11 cellular contexts compared by ENCODE assay signal in the genomic region with DNA sequence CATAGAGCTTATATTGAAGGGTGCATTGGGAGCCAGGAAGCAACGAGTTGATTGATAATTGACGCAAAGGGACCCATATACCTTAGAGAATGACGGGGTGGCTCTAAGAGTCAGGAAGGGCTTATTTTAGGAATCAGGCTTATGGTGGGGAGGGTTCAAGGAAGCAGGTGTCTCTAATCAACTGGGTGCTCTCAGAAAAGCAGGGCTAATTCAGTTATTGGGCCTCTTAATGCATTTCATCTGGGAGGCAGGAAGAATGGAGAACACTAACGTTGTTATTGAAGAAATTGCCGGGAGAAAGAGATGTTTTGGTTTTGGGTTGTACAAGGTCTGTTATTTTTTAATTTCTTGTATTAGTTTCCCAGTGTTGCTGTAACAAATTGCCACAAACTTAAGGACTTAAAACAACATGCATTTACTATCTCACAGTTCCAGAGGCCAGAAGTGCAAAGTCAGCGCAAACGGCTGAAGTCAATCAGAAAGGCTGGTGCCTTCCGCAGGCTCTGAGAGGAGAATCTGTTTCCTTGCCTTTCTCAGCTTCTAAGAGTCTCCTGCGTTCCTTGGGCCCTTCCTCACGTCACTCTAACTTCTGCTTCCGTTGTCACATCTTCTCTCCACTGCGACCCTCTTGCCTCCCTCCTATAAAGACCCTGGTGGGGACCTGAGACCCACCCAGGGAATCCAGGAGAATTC.
DNase-seq lines count a peak whose midpoint lies in the region; ATAC-seq, FAIRE-seq and TF ChIP-seq lines count a peak whose summit lies in the region.
"Had no signal": no experiment of that assay in that cellular context is flagged by ENCODE, and none has a peak within 500 bp of the region (broad histone marks: within the 10 kb centered on the region; RNA-seq: fewer than 3 reads in every experiment).

No MANE protein-coding gene starts in this region.

- H3K4me3 ChIP-seq in A549 (no peak overlapping the region), GM23248 (no peak overlapping the region), WERI-Rb-1 (ENCODE audit: low read depth, low read length) (peak overlapping the region; percentile 31), muscle layer of duodenum (ENCODE audit: low read depth in 1 of 2, low read length in 2 of 2) (peak overlapping the region; percentile 1 to 28), mucosa of descending colon (no peak overlapping the region)
- H3K4me3 ChIP-seq: SJSA1 had no signal

- intact Hi-C loops in mucosa of descending colon (cut with DNase I, micrococcal nuclease), result loop anchor here in 1 of 2 donors (10.0 kb wide), 1 partner anchor 223 kb away; no protein-coding TSS in a partner anchor

- H3K27ac ChIP-seq in A549 (no peak overlapping the region), GM23248 (no peak overlapping the region), WERI-Rb-1 (no peak overlapping the region), muscle layer of duodenum (ENCODE audit: low read length) (no peak overlapping the region)
- H3K27ac ChIP-seq: SJSA1 had no signal

- CTCF ChIA-PET in A549 (lab: Yijun Ruan, JAX), result interaction anchor here (0.7 to 4.2 kb wide), 13 partner anchors 8 to 266 kb away, joined by 3 to 20 read pairs (median 3); no protein-coding TSS in a partner anchor

- no peaks in the 10 kb centered on the region for H3K4me1 ChIP-seq in A549
- no peaks in the 10 kb centered on the region for H3K4me1 ChIP-seq in GM23248 (ENCODE audit: insufficient read depth)
- peaks cover 0 to 11% of the 10 kb centered on the region in 2 donors for H3K4me1 ChIP-seq in muscle layer of duodenum (ENCODE audit: control insufficient read depth in 1 of 2, insufficient read depth in 2 of 2, low read length in 2 of 2)
- no peaks in the 10 kb centered on the region for H3K4me1 ChIP-seq in mucosa of descending colon (ENCODE audit: low read depth)
- H3K4me1 ChIP-seq: SJSA1 had no signal

- FAIRE-seq in A549 (lab: Jason Lieb, UNC), result no peak
- FAIRE-seq: H54 had no signal

- no peaks in the 10 kb centered on the region for H3K27me3 ChIP-seq in GM23248 (replicated peaks; ENCODE audit: insufficient read depth)
- no peaks in the 10 kb centered on the region for H3K27me3 ChIP-seq in WERI-Rb-1 (ENCODE audit: insufficient read depth, low read depth, severe bottlenecking)
- no peaks in the 10 kb centered on the region for H3K27me3 ChIP-seq in muscle layer of duodenum (ENCODE audit: low read depth, low read length)
- H3K27me3 ChIP-seq: SJSA1 had no signal

- H3K79me2 ChIP-seq in GM23248 (ENCODE audit: insufficient read depth), result no peaks in the 10 kb centered on the region

- 30% methylated on average over 12 of the region's 12 CpGs for WGBS in A549 (ENCODE audit: missing lambda C conversion rate)
- 31 to 33% methylated on average over 12 of the region's 12 CpGs for WGBS in GM23248 (ENCODE audit: low coverage in 1 of 2, low lambda C conversion rate in 2 of 2, missing lambda C conversion rate in 2 of 2), 2 experiments

- no peaks in the 10 kb centered on the region for H3K9me3 ChIP-seq in A549
- H3K9me3 ChIP-seq in GM23248 (ENCODE audit: low read depth), result no peaks in the 10 kb centered on the region
- H3K9me3 ChIP-seq in WERI-Rb-1 (ENCODE audit: severe bottlenecking), result no peaks in the 10 kb centered on the region
- no peaks in the 10 kb centered on the region for H3K9me3 ChIP-seq in muscle layer of duodenum (ENCODE audit: control insufficient read depth in 1 of 2, low read length in 2 of 2)
- H3K9me3 ChIP-seq in mucosa of descending colon, result no peaks in the 10 kb centered on the region
- H3K9me3 ChIP-seq: SJSA1 had no signal

- TF ChIP-seq CTCF in A549 (IDR thresholded peaks at IDR 0.05) (no peak), WERI-Rb-1 (IDR thresholded peaks at IDR 0.05; ENCODE audit: low read depth, low read length) (no peak), mucosa of descending colon (IDR thresholded peaks at IDR 0.05) (no peak)

- no peaks in the 10 kb centered on the region for H3K9me2 ChIP-seq in GM23248 (ENCODE audit: insufficient read depth)

- no peaks in the 10 kb centered on the region for H3F3A ChIP-seq in GM23248 (ENCODE audit: insufficient read depth)

- no peaks in the 10 kb centered on the region for H4K20me1 ChIP-seq in GM23248 (ENCODE audit: insufficient read depth)

- TF ChIP-seq POLR2A in A549 (IDR thresholded peaks at IDR 0.05; ENCODE audit: low read length), result no peak

- H2AFZ ChIP-seq in GM23248, result 0 out of 2 replicates have a peak overlapping the region, but pooled peaks have one; percentile 60

- H3K4me2 ChIP-seq in A549, result peak overlapping the region; percentile 64
- H3K4me2 ChIP-seq in GM23248 (ENCODE audit: unreplicated experiment), result no peak overlapping the region

- TF ChIP-seq RAD21 in A549 (conservative IDR thresholded peaks at IDR 0.05 in 1 of 2, IDR thresholded peaks at IDR 0.05 in 1 of 2), result no peak

- H3K9ac ChIP-seq in GM23248, result no peak overlapping the region

- no peaks in the 10 kb centered on the region for H3K36me3 ChIP-seq in GM23248 (ENCODE audit: low read depth)
- H3K36me3 ChIP-seq in WERI-Rb-1, result no peaks in the 10 kb centered on the region
- no peaks in the 10 kb centered on the region for H3K36me3 ChIP-seq in muscle layer of duodenum (ENCODE audit: control insufficient read depth in 1 of 2, insufficient read depth in 2 of 2, low read length in 2 of 2)
- no peaks in the 10 kb centered on the region for H3K36me3 ChIP-seq in mucosa of descending colon (ENCODE audit: low read depth)
- H3K36me3 ChIP-seq: SJSA1 had no signal

- TF ChIP-seq EP300 in A549 (IDR thresholded peaks at IDR 0.05), result no peak

- DNase-seq in A549 (ENCODE audit: low read depth in 1 of 2, low spot score in 1 of 2) (no peak), GM23248 (no peak), WERI-Rb-1 (no peak), SKM-1 treated with dmso at 0.1 percent for 144 hours (lab: John Stamatoyannopoulos, UW; ENCODE audit: unreplicated experiment) (no peak), cerebellar cortex (ENCODE audit: low spot score) (no peak), dermis blood vessel endothelial cell (no peak), mucosa of descending colon (no peak)
- DNase-seq: NCI-H510A had no signal

- in situ Hi-C loops in GM23248 (cut with MboI), result loop anchor here (25.0 kb wide), 1 partner anchor 700 kb away; no protein-coding TSS in a partner anchor

- ATAC-seq in A549 (peak in 1 of 2 experiments; percentile 23; a peak in 3 of 6 replicates), mucosa of descending colon (no peak)

- POLR2A ChIA-PET in A549 (lab: Yijun Ruan, JAX), result no interaction called here

TF ChIP-seq in A549, 52 proteins besides CTCF, POLR2A, EP300 and RAD21:
- TF ChIP-seq MAFK (IDR thresholded peaks at IDR 0.05; ENCODE audit: partially characterized antibody) (peak; percentile 75), HEYL (CRISPR knock-in tag; IDR thresholded peaks at IDR 0.05) (no peak)
- TF ChIP-seq, protein P1, sequence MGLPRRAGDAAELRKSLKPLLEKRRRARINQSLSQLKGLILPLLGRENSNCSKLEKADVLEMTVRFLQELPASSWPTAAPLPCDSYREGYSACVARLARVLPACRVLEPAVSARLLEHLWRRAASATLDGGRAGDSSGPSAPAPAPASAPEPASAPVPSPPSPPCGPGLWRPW (IDR thresholded peaks at IDR 0.05), result no peak

Comparison
In these comparisons a context has a peak if more than half of its experiments do, and no peak if none do; other contexts are left out.
1. H3K4me3 ChIP-seq: peak in WERI-Rb-1 (single experiment) and muscle layer of duodenum (2 of 2); none in A549 (single experiment), GM23248 (single experiment) and mucosa of descending colon (single experiment).